9 cellular contexts compared by ENCODE assay signal in the genomic region with DNA sequence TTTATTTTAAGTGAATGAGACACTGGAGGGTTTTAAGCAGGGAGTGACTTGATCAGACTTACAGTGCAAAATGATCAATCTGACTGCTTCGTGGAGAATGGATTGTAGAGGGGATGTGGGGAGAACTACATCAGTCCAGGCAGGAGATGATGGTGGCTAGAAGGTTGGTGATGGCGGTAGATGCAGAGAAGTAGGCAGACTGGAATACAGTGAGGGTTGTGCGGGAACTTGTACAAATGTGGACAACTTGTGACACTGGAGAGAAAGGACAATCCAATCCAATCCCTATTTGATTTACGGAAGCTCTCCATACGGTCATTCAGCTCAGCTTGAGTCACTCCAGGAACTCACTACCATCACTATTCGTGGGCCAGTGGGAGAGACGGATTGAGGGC. TPM values are rescaled to one million over a fixed set of nuclear protein-coding genes. Genes with fewer than 3 reads are reported as not detected.
DNase-seq lines count a peak whose midpoint lies in the region; ATAC-seq and TF ChIP-seq lines count a peak whose summit lies in the region.
"Had no signal": no experiment of that assay in that cellular context is flagged by ENCODE, and none has a peak within 500 bp of the region (broad histone marks: within the 10 kb centered on the region; RNA-seq: fewer than 3 reads in every experiment).

No MANE protein-coding gene starts in this region.

- H3K36me3 Mint-ChIP-seq in activated T-cell treated with anti-CD3 and anti-CD28 coated beads, Interleukin-2, amount 50 U/mL, for 4 hours (ENCODE audit: insufficient read depth), result peaks cover 16% of the 10 kb centered on the region

- TF ChIP-seq CTCF in astrocyte of the spinal cord (IDR thresholded peaks at IDR 0.05; ENCODE audit: low read depth, low read length) (no peak), lower leg skin (IDR thresholded peaks at IDR 0.05) (no peak), transverse colon (IDR thresholded peaks at IDR 0.05) (no peak)

- peaks cover 11 to 54% (median 33%) of the 10 kb centered on the region in 4 donors for H3K4me1 ChIP-seq in transverse colon

- in situ Hi-C loops in astrocyte of the spinal cord (cut with HindIII; ENCODE audit: low sequenced_read_pairs), result no loop called here
- in situ Hi-C loops in transverse colon (cut with MboI; ENCODE audit: low pct_ligation_motif_present in 1 of 4, low pct_unique_long_range_greater_than_20kb in 1 of 4, low sequenced_read_pairs in 3 of 4), result no loop called here

- peak overlapping the region; percentile 93 to 99 (median 96) for H3K27ac ChIP-seq in transverse colon

- intact Hi-C loops in lower leg skin (cut with DNase I; ENCODE audit: low total_unique reads), result loop anchor here (10.0 kb wide), 1 partner anchor 365 kb away; no protein-coding TSS in a partner anchor
- intact Hi-C loops in transverse colon (cut with DNase I; ENCODE audit: low total_unique reads), result no loop called here

- TF ChIP-seq POLR2A in lower leg skin (IDR thresholded peaks at IDR 0.05) (no peak), transverse colon (IDR thresholded peaks at IDR 0.05) (no peak)

- DNase-seq in activated T-cell treated with anti-CD3 and anti-CD28 coated beads, Interleukin-2, amount 50 U/mL, for 4 hours, result no peak
- DNase-seq in activated T-cell treated with anti-CD3 and anti-CD28 coated beads, Interleukin-2, amount 50 U/mL, for 1 hour, result no peak
- DNase-seq in astrocyte of the spinal cord (ENCODE audit: low read depth, low spot score) (no peak), lower leg skin (ENCODE audit: low spot score in 2 of 2) (no peak), transverse colon (no peak), DMS53 (lab: John Stamatoyannopoulos, UW) (no peak)
- no peak for DNase-seq in stimulated activated CD4-positive, alpha-beta T cell treated with anti-CD3 and anti-CD28 coated beads, Interleukin-15, amount 100 ng/mL, for 24 hours

- H3K36me3 ChIP-seq in transverse colon, result no peaks in the 10 kb centered on the region

- H3K9me3 Mint-ChIP-seq in activated T-cell treated with anti-CD3 and anti-CD28 coated beads, Interleukin-2, amount 50 U/mL, for 4 hours, result no peaks in the 10 kb centered on the region

- 16% methylated on average over 7 of the region's 7 CpGs for WGBS in lower leg skin, 2 donors
- WGBS in transverse colon (ENCODE audit: low coverage in 1 of 2), 2 donors, result 15 to 44% methylated on average over 2 to 7 of the region's 7 CpGs

- H3K4me3 ChIP-seq in astrocyte of the spinal cord (ENCODE audit: low read depth, low read length) (peak overlapping the region; percentile 93), lower leg skin (ENCODE audit: low read depth, poor library complexity, severe bottlenecking) (peak overlapping the region; percentile 87), transverse colon (peak overlapping the region; percentile 75 to 99 (median 92))

- no peaks in the 10 kb centered on the region for H3K9me3 ChIP-seq in transverse colon

- H3K4me1 Mint-ChIP-seq in activated T-cell treated with anti-CD3 and anti-CD28 coated beads, Interleukin-2, amount 50 U/mL, for 4 hours (ENCODE audit: low read depth), result peaks cover 37% of the 10 kb centered on the region

- no peaks in the 10 kb centered on the region for H3K27me3 Mint-ChIP-seq in activated T-cell treated with anti-CD3 and anti-CD28 coated beads, Interleukin-2, amount 50 U/mL, for 4 hours (ENCODE audit: low read depth)

- H3K4me3 Mint-ChIP-seq in activated T-cell treated with anti-CD3 and anti-CD28 coated beads, Interleukin-2, amount 50 U/mL, for 4 hours, result peak overlapping the region; percentile 93

- no peaks in the 10 kb centered on the region for H3K27me3 ChIP-seq in transverse colon

- no peak for ATAC-seq in activated T-cell treated with anti-CD3 and anti-CD28 coated beads, Interleukin-2, amount 50 U/mL, for 4 hours
- no peak for ATAC-seq in GM19463 (IDR thresholded peaks at IDR 0.05; ENCODE audit: unreplicated experiment)

- no peak for TF ChIP-seq EP300 in transverse colon (IDR thresholded peaks at IDR 0.05; ENCODE audit: low read depth)

RNA-seq across cellular contexts. Expression of a gene that starts 0.6 kb away (rescaled TPM):
- 1 to 10 TPM; 1.9 to 2.4 (median 2.1) TPM for total RNA-seq in activated T-cell treated with anti-CD3 and anti-CD28 coated beads, Interleukin-2, amount 50 U/mL, for 4 hours
- 1 to 10 TPM; 3.8 to 8.3 (median 6.0) TPM for total RNA-seq in lower leg skin
- total RNA-seq in transverse colon, result 1 to 10 TPM in 2 of 4 donors, under 1 TPM in 2; 0.20 to 2.5 (median 1.6) TPM

RNA-seq across cellular contexts. Expression of a gene that starts 0.7 kb away (rescaled TPM):
- 10 to 100 TPM; 46.2 to 49.2 (median 46.4) TPM for total RNA-seq in activated T-cell treated with anti-CD3 and anti-CD28 coated beads, Interleukin-2, amount 50 U/mL, for 4 hours
- total RNA-seq in lower leg skin, result 10 to 100 TPM; 24.6 to 32.0 (median 26.1) TPM
- total RNA-seq in transverse colon, result 10 to 100 TPM; 29.9 to 93.5 (median 38.1) TPM

RNA-seq across cellular contexts. Expression of a gene that starts 39.3 kb away (rescaled TPM):
- 1 to 10 TPM; 7.9 to 8.8 (median 8.0) TPM for total RNA-seq in activated T-cell treated with anti-CD3 and anti-CD28 coated beads, Interleukin-2, amount 50 U/mL, for 4 hours
- total RNA-seq in lower leg skin (10 to 100 TPM in 3 of 4 donors, 1 to 10 TPM in 1; 8.4 to 56.5 (median 33.3) TPM), transverse colon (1,000 to 10,000 TPM in 2 of 4 donors, 100 to 1,000 TPM in 2; 233 to 1,489 (median 1,023) TPM)

RNA-seq across cellular contexts. Expression of a gene that starts 55.3 kb away (rescaled TPM):
- not detected for total RNA-seq in activated T-cell treated with anti-CD3 and anti-CD28 coated beads, Interleukin-2, amount 50 U/mL, for 4 hours
- total RNA-seq in lower leg skin (1 to 10 TPM in 1 of 4 donors, under 1 TPM in 2, not detected in 1; 0.04 to 1.0 (median 0.49) TPM), transverse colon (1 to 10 TPM; 1.2 to 6.5 (median 3.5) TPM)
- total RNA-seq: pulmonary artery endothelial cell had no signal

Comparison
In these comparisons a context has a peak if more than half of its experiments do, and no peak if none do; other contexts are left out.
1. RNA of a gene that starts 39.3 kb away (total RNA-seq): 233 to 1,489 TPM in transverse colon; 8.4 to 56.5 TPM in lower leg skin and 7.9 to 8.8 TPM in activated T-cell treated with anti-CD3 and anti-CD28 coated beads, Interleukin-2, amount 50 U/mL, for 4 hours; every median in the first group is over 4 times any median in the second.
2. Peak in every context shown above with its lines, with median percentiles within 50 percentile points of each other: H3K4me3 ChIP-seq.